In genomic region chrX:9466115-9466495, GRCh38 we compare ENCODE assay signal across 8 cellular contexts. TPM values are rescaled to one million over a fixed set of nuclear protein-coding genes. Genes with fewer than 3 reads are reported as not detected.
A peak's percentile ranks its signal among the peaks of the same experiment; 100 is the strongest.
DNase-seq lines count a peak whose midpoint lies in the region; ATAC-seq and TF ChIP-seq lines count a peak whose summit lies in the region.

No MANE protein-coding gene starts in this region.

- CTCF ChIA-PET in BJ (lab: Yijun Ruan, JAX): no interaction called here

- H3K27me3 Mint-ChIP-seq in GM23338 (ENCODE audit: insufficient read depth, low read depth, poor library complexity): no peaks in the 10 kb centered on the region

- H3K36me3 Mint-ChIP-seq in GM23338 (ENCODE audit: low read depth): peaks cover 9% of the 10 kb centered on the region; the same call in 2 of the 3 replicates

- H2AFZ ChIP-seq in GM23338 (no peak overlapping the region), SU-DHL-6 (ENCODE audit: low read depth, low read length, severe bottlenecking) (no peak overlapping the region)

- TF ChIP-seq CTCF in BJ (IDR thresholded peaks at IDR 0.05; ENCODE audit: insufficient read depth, low read depth, low read length) (no peak), GM23338 (conservative IDR thresholded peaks at IDR 0.05; ENCODE audit: low read depth in 2 of 2) (no peak), SU-DHL-6 (IDR thresholded peaks at IDR 0.05; ENCODE audit: insufficient read depth, low read length, poor library complexity, severe bottlenecking) (no peak), mucosa of descending colon (IDR thresholded peaks at IDR 0.05) (no peak), tibial artery (IDR thresholded peaks at IDR 0.05) (no peak)

- H3F3A ChIP-seq in GM23338 (replicated peaks; ENCODE audit: low read depth) (no peaks in the 10 kb centered on the region), SU-DHL-6 (ENCODE audit: insufficient read depth) (0 out of 2 replicates have a peak, but pooled peaks cover 8% of the 10 kb centered on the region)

- H3K9ac ChIP-seq in SU-DHL-6 (ENCODE audit: low read length): peak overlapping the region; percentile 68
- peak overlapping the region; percentile 38 for H3K9ac ChIP-seq in endocrine pancreas (ENCODE audit: control insufficient read depth, insufficient read depth, low read length)

- H3K9me2 ChIP-seq in GM23338 (ENCODE audit: insufficient read depth) (no peaks in the 10 kb centered on the region), SU-DHL-6 (replicated peaks; ENCODE audit: insufficient read depth, low read length) (no peaks in the 10 kb centered on the region)

- H3K4me3 ChIP-seq in BJ (ENCODE audit: low read depth, low read length): peak overlapping the region; percentile 64
- H3K4me3 ChIP-seq in GM23338: peak overlapping the region; percentile 57
- H3K4me3 ChIP-seq in SU-DHL-6 (ENCODE audit: insufficient read depth, low read length, poor library complexity, severe bottlenecking): peak overlapping the region; percentile 68
- peak overlapping the region; percentile 67 for H3K4me3 ChIP-seq in endocrine pancreas (ENCODE audit: control insufficient read depth, insufficient read depth, low read length)
- H3K4me3 ChIP-seq in mucosa of descending colon: peak overlapping the region; percentile 28
- H3K4me3 ChIP-seq in tibial artery: peak overlapping the region; percentile 77 to 83

- DNase-seq in BJ (ENCODE audit: low read depth) (no peak), GM23338 (ENCODE audit: low spot score) (peak; percentile 41), mucosa of descending colon (peak; percentile 40 to 72 (median 60)), tibial artery (peak; percentile 53 to 81), SW 1271 (lab: John Stamatoyannopoulos, UW) (no peak)

- peak overlapping the region; percentile 74 for H3K4me3 Mint-ChIP-seq in GM23338

- peaks cover 21% of the 10 kb centered on the region for H3K4me1 Mint-ChIP-seq in GM23338

- no peaks in the 10 kb centered on the region for H3K9me3 ChIP-seq in SU-DHL-6 (ENCODE audit: insufficient read depth, low read length)
- H3K9me3 ChIP-seq in endocrine pancreas (ENCODE audit: control insufficient read depth, low read length): no peaks in the 10 kb centered on the region
- H3K9me3 ChIP-seq in mucosa of descending colon: no peaks in the 10 kb centered on the region
- H3K9me3 ChIP-seq in tibial artery: no peaks in the 10 kb centered on the region

- ATAC-seq in GM23338: peak; percentile 22
- ATAC-seq in mucosa of descending colon: peak; percentile 42
- ATAC-seq in GM21786 (IDR thresholded peaks at IDR 0.05; ENCODE audit: unreplicated experiment): no peak

- no peaks in the 10 kb centered on the region for H3K36me3 ChIP-seq in BJ (ENCODE audit: control insufficient read depth, insufficient read depth, low read length)
- no peaks in the 10 kb centered on the region for H3K36me3 ChIP-seq in GM23338 (ENCODE audit: insufficient read depth)
- no peaks in the 10 kb centered on the region for H3K36me3 ChIP-seq in SU-DHL-6 (ENCODE audit: low read length)
- H3K36me3 ChIP-seq in endocrine pancreas (ENCODE audit: control insufficient read depth, insufficient read depth, low read length): no peaks in the 10 kb centered on the region
- H3K36me3 ChIP-seq in mucosa of descending colon (ENCODE audit: low read depth): no peaks in the 10 kb centered on the region
- no peaks in the 10 kb centered on the region for H3K36me3 ChIP-seq in tibial artery

- H3K27me3 ChIP-seq in BJ (ENCODE audit: control insufficient read depth, insufficient read depth, low read length) (no peaks in the 10 kb centered on the region), GM23338 (ENCODE audit: insufficient read depth) (peaks cover 13% of the 10 kb centered on the region; the same call in 1 of the 2 replicates), SU-DHL-6 (ENCODE audit: low read length) (no peaks in the 10 kb centered on the region), endocrine pancreas (ENCODE audit: control insufficient read depth, insufficient read depth, low read length) (no peaks in the 10 kb centered on the region), tibial artery (no peaks in the 10 kb centered on the region)

- peaks cover 23% of the 10 kb centered on the region for H3K4me1 ChIP-seq in GM23338 (ENCODE audit: insufficient read depth)
- H3K4me1 ChIP-seq in endocrine pancreas (ENCODE audit: control insufficient read depth, insufficient read depth, low read length): no peaks in the 10 kb centered on the region
- no peaks in the 10 kb centered on the region for H3K4me1 ChIP-seq in mucosa of descending colon (ENCODE audit: low read depth)
- peaks cover 0 to 44% (median 16%) of the 10 kb centered on the region in 4 donors for H3K4me1 ChIP-seq in tibial artery

- H3K4me2 ChIP-seq in GM23338: peak overlapping the region; percentile 75
- H3K4me2 ChIP-seq in SU-DHL-6 (ENCODE audit: low read depth, low read length, poor library complexity, severe bottlenecking): peak overlapping the region; percentile 49

- intact Hi-C loops in mucosa of descending colon (cut with DNase I, micrococcal nuclease) (no loop called here), tibial artery (cut with DNase I; ENCODE audit: low total_unique reads) (loop anchor here (10.0 kb wide), 1 partner anchor 239 kb away; no protein-coding TSS in a partner anchor)

- no peak overlapping the region for H3K27ac Mint-ChIP-seq in GM23338

- H4K20me1 ChIP-seq in GM23338 (replicated peaks; ENCODE audit: insufficient read depth): no peaks in the 10 kb centered on the region; the same call in 1 of the 2 replicates
- no peaks in the 10 kb centered on the region for H4K20me1 ChIP-seq in SU-DHL-6 (ENCODE audit: low read depth, low read length)

- POLR2A ChIA-PET in BJ (lab: Charles Lee): no interaction called here

- H3K79me2 ChIP-seq in GM23338 (replicated peaks; ENCODE audit: insufficient read depth) (peaks cover 49% of the 10 kb centered on the region), SU-DHL-6 (ENCODE audit: insufficient read depth, low read length) (peaks cover 27% of the 10 kb centered on the region; the same call in 1 of the 2 replicates)

- H3K27ac ChIP-seq in GM23338 (ENCODE audit: low read depth) (no peak overlapping the region), SU-DHL-6 (ENCODE audit: low read depth, low read length) (no peak overlapping the region), tibial artery (peak overlapping the region; percentile 89 to 90)

- H3K9me3 Mint-ChIP-seq in GM23338: no peaks in the 10 kb centered on the region; the same call in 1 of the 3 replicates

TF ChIP-seq in GM23338, 12 proteins besides CTCF, POLR2A, EP300 and RAD21 (continues in another document):
- TF ChIP-seq ETS1 (IDR thresholded peaks at IDR 0.05) (no peak), POLR2AphosphoS5 (IDR thresholded peaks at IDR 0.05; ENCODE audit: low read depth) (no peak), REST (IDR thresholded peaks at IDR 0.05; ENCODE audit: unreplicated experiment) (no peak), NANOG (IDR thresholded peaks at IDR 0.05; ENCODE audit: borderline replicate concordance) (no peak), STAT1 (IDR thresholded peaks at IDR 0.05; ENCODE audit: unreplicated experiment) (no peak), JUNB (IDR thresholded peaks at IDR 0.05; ENCODE audit: unreplicated experiment) (no peak), CREB1 (CRISPR knock-in tag; IDR thresholded peaks at IDR 0.05; ENCODE audit: low read depth) (no peak), ZNF331 (CRISPR knock-in tag; IDR thresholded peaks at IDR 0.05; ENCODE audit: low read depth) (no peak), EZH2 (IDR thresholded peaks at IDR 0.05; ENCODE audit: low read depth, unreplicated experiment) (no peak), EZH2phosphoT487 (IDR thresholded peaks at IDR 0.05; ENCODE audit: unreplicated experiment) (no peak), ZNF114 (CRISPR knock-in tag; IDR thresholded peaks at IDR 0.05) (no peak)

RNA-seq across cellular contexts. Expression of gene TBL1X, which starts 1.2 kb away (rescaled TPM):
- 11.3 and 13.2 TPM in 2 replicates for polyA plus RNA-seq in BJ (2011; rRNA removed)
- 26.1 and 32.6 TPM in 2 replicates for polyA minus RNA-seq in BJ (2011; rRNA and poly(A)+ RNA removed)
- total RNA-seq in GM23338 (2014; rRNA removed; shearing (Covaris generic)): 26.9 and 29.9 TPM in 2 replicates
- polyA plus RNA-seq in GM23338 (2016; fragmentation: Nextera tagmentation; extraction: Ambion mirVana): 8.7 and 10.7 TPM in 2 replicates
- 10 to 100 TPM; 12.1 to 26.6 (median 16.3) TPM for total RNA-seq in mucosa of descending colon

Comparison
In these comparisons a context has a peak if more than half of its experiments do, and no peak if none do; other contexts are left out.
1. DNase-seq: peak in GM23338 (single experiment), mucosa of descending colon (3 of 3) and tibial artery (2 of 2); none in BJ (single experiment) and SW 1271 (0 of 2).
2. H3K4me3 ChIP-seq: peak in every context shown above with its lines; median percentile 80 in tibial artery; 68 in SU-DHL-6; 67 in endocrine pancreas; 64 in BJ; 57 in GM23338; 28 in mucosa of descending colon.
3. H3K27ac ChIP-seq: peak in tibial artery (2 of 2); none in GM23338 (single experiment) and SU-DHL-6 (single experiment).